Comparison of ENCODE assay signal across 13 cellular contexts in genomic region chr9:134793281-134793680, GRCh38.
"Had no signal": no experiment of that assay in that cellular context is flagged by ENCODE, and none has a peak within 500 bp of the region (broad histone marks: within the 10 kb centered on the region; RNA-seq: fewer than 3 reads in every experiment).

No MANE protein-coding gene starts in this region.

- H3K4me3 ChIP-seq: pancreas, testis had no signal

- DNase-seq: activated CD4-positive, alpha-beta T cell treated with anti-CD3 and anti-CD28 coated beads, Interleukin-2, amount 50 U/mL, for 4 hours; activated CD4-positive, CD25-positive, alpha-beta regulatory T cell treated with anti-CD3 and anti-CD28 coated beads, Interleukin-2, amount 50 U/mL, for 72 hours; activated effector memory CD4-positive, alpha-beta T cell treated with anti-CD3 and anti-CD28 coated beads, Interleukin-2, amount 50 U/mL, for 16 hours; activated T-cell treated with anti-CD3 and anti-CD28 coated beads, Interleukin-2, amount 50 U/mL, for 4 hours; foreskin melanocyte; kidney; left ventricle myocardium superior; pancreas; stimulated activated CD4-positive, alpha-beta T cell treated with anti-CD3 and anti-CD28 coated beads, Interleukin-15, amount 100 ng/mL, for 24 hours; stimulated activated CD4-positive, alpha-beta T cell treated with anti-CD3 and anti-CD28 coated beads, Interleukin-4, amount 100 ng/mL, for 24 hours; stimulated activated naive CD8-positive, alpha-beta T cell treated with anti-CD3 and anti-CD28 coated beads, Interleukin-15, amount 100 ng/mL, for 72 hours; T-helper 9 cell; testis had no signal

- H3K36me3 ChIP-seq: pancreas had no signal

- H3K27me3 ChIP-seq: pancreas, testis had no signal
